9 cellular contexts compared by ENCODE assay signal in genomic region chr2:9013403-9013802, GRCh38. TPM values are rescaled to one million over a fixed set of nuclear protein-coding genes. Genes with fewer than 3 reads are reported as not detected.
"Had no signal": no experiment of that assay in that cellular context is flagged by ENCODE, and none has a peak within 500 bp of the region (broad histone marks: within the 10 kb centered on the region; RNA-seq: fewer than 3 reads in every experiment).

No MANE protein-coding gene starts in this region.

- H3K4me3 ChIP-seq: K562 had no signal

- H3K27ac ChIP-seq: HL-60, KMS-11 had no signal

- FAIRE-seq: HepG2, HTR-8/SVneo, K562 had no signal

- ATAC-seq: HepG2, K562 had no signal

- DNase-seq: IMR-90, KBM-7, KG1 had no signal

- H3K4me2 ChIP-seq: KMS-11 had no signal

RNA-seq across cellular contexts. Expression of gene MBOAT2, which starts 9.9 kb away (rescaled TPM):
- polyA plus RNA-seq: IgD-negative memory B cell had no signal
